In the genomic region with DNA sequence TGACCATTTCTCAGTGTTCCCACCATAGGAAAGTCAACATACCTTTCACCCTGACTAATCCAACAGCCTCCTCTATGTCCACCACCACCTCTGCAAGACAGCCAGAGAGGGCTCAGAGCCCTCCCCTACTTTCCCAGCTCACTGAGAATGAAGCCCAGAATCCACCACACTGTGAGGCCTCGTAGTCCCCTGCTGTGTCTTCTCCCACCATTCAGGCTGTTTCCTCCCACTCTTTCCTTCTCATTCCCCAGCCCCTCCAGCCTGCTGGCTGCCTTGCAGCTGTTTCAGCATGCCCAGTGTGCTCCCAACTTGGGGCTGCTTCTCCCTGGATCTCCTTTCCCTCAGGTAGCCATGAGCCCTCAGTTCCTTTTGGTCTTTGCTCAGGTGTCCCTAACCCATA, we compare ENCODE assay signal across 12 cellular contexts. TPM values are rescaled to one million over a fixed set of nuclear protein-coding genes. Genes with fewer than 3 reads are reported as not detected.
DNase-seq lines count a peak whose midpoint lies in the region; ATAC-seq and TF ChIP-seq lines count a peak whose summit lies in the region.
"Had no signal": no experiment of that assay in that cellular context is flagged by ENCODE, and none has a peak within 500 bp of the region (broad histone marks: within the 10 kb centered on the region; RNA-seq: fewer than 3 reads in every experiment).

No MANE protein-coding gene starts in this region.

- 42 to 68% (median 50%) methylated on average over 1 of the region's 1 CpG for WGBS in heart left ventricle, 4 donors
- 53 to 60% methylated on average over 1 of the region's 1 CpG for WGBS in upper lobe of left lung, 2 donors
- WGBS in tibial nerve, 2 donors, result 22 to 23% methylated on average over 1 of the region's 1 CpG

- TF ChIP-seq EP300 in upper lobe of left lung (IDR thresholded peaks at IDR 0.05) (no peak), tibial nerve (IDR thresholded peaks at IDR 0.05) (no peak)

- H3K27ac ChIP-seq in heart left ventricle (peak overlapping the region in 7 of 12 donors; percentile 5 to 69 (median 57)), upper lobe of left lung (peak overlapping the region in 3 of 4 donors; percentile 65 to 70 (median 67)), tibial nerve (no peak overlapping the region)

- peaks cover 60% of the 10 kb centered on the region for H3K4me1 Mint-ChIP-seq in memory B cell

- peak overlapping the region; percentile 88 for H3K27ac Mint-ChIP-seq in memory B cell

- in situ Hi-C loops in astrocyte of the spinal cord (cut with HindIII; ENCODE audit: low sequenced_read_pairs), result no loop called here

- H3K27me3 Mint-ChIP-seq in memory B cell, result no peaks in the 10 kb centered on the region

- H3K36me3 Mint-ChIP-seq in memory B cell, result peaks cover 16% of the 10 kb centered on the region

- H3K36me3 ChIP-seq in heart left ventricle (peaks cover 0 to 34% (median 18%) of the 10 kb centered on the region in 9 donors), upper lobe of left lung (peaks cover 0 to 20% (median 14%) of the 10 kb centered on the region in 4 donors), tibial nerve (peaks cover 0 to 23% (median 0%) of the 10 kb centered on the region in 3 donors)

- TF ChIP-seq POLR2A in heart left ventricle (IDR thresholded peaks at IDR 0.05) (no peak), upper lobe of left lung (IDR thresholded peaks at IDR 0.05) (no peak), tibial nerve (IDR thresholded peaks at IDR 0.05) (no peak)

- H3K27me3 ChIP-seq in heart left ventricle (no peaks in the 10 kb centered on the region), upper lobe of left lung (no peaks in the 10 kb centered on the region), tibial nerve (no peaks in the 10 kb centered on the region)

- no peak for TF ChIP-seq CTCF in heart left ventricle (IDR thresholded peaks at IDR 0.05)
- no peak for TF ChIP-seq CTCF in astrocyte of the spinal cord (IDR thresholded peaks at IDR 0.05; ENCODE audit: low read depth, low read length)
- no peak for TF ChIP-seq CTCF in upper lobe of left lung (IDR thresholded peaks at IDR 0.05)
- no peak for TF ChIP-seq CTCF in tibial nerve (IDR thresholded peaks at IDR 0.05)

- peaks cover 0 to 41% (median 8%) of the 10 kb centered on the region in 12 donors for H3K4me1 ChIP-seq in heart left ventricle
- H3K4me1 ChIP-seq in upper lobe of left lung, result peaks cover 12 to 49% (median 25%) of the 10 kb centered on the region in 4 donors
- H3K4me1 ChIP-seq in tibial nerve, result peaks cover 0 to 9% (median 0%) of the 10 kb centered on the region in 4 donors

- DNase-seq in heart left ventricle, result no peak
- DNase-seq in left ventricle myocardium superior, result no peak
- DNase-seq in astrocyte of the spinal cord (ENCODE audit: low read depth, low spot score), result peak; percentile 38
- no peak for DNase-seq in memory B cell (ENCODE audit: low spot score in 2 of 2)
- no peak for DNase-seq in upper lobe of left lung
- DNase-seq in tibial nerve (ENCODE audit: low spot score in 2 of 2), result no peak
- DNase-seq in T-helper 9 cell, result no peak
- no peak for DNase-seq in NCI-H2227 treated with DMSO at 0.1 percent for 48 hours (lab: John Stamatoyannopoulos, UW)
- DNase-seq: activated effector memory CD4-positive, alpha-beta T cell treated with anti-CD3 and anti-CD28 coated beads, Interleukin-2, amount 50 U/mL, for 16 hours; nucleus accumbens; T-helper 1 cell had no signal

- ATAC-seq in heart left ventricle (peak in 2 of 4 donors; percentile 5 to 36), left ventricle myocardium superior (no peak), memory B cell (ENCODE audit: low read depth) (no peak), upper lobe of left lung (ENCODE audit: low FRiP score in 2 of 2) (no peak)
- ATAC-seq: HepG2 had no signal

- H3K9me3 Mint-ChIP-seq in memory B cell, result no peaks in the 10 kb centered on the region

- intact Hi-C loops in heart left ventricle (cut with DNase I), result no loop called here
- intact Hi-C loops in left ventricle myocardium superior (cut with micrococcal nuclease), result no loop called here

- H3K4me3 Mint-ChIP-seq in memory B cell, result no peak overlapping the region

- H3K4me3 ChIP-seq in heart left ventricle (no peak overlapping the region), astrocyte of the spinal cord (ENCODE audit: low read depth, low read length) (no peak overlapping the region), upper lobe of left lung (no peak overlapping the region), tibial nerve (no peak overlapping the region)

- H3K9me3 ChIP-seq in heart left ventricle (no peaks in the 10 kb centered on the region), upper lobe of left lung (no peaks in the 10 kb centered on the region), tibial nerve (no peaks in the 10 kb centered on the region)

RNA-seq across cellular contexts. Expression of gene SGSM3, which starts 27.0 kb away (rescaled TPM):
- total RNA-seq in heart left ventricle, result 10 to 100 TPM; 30.3 to 43.7 (median 31.7) TPM
- 10 to 100 TPM; 38.3 to 42.8 TPM for polyA plus RNA-seq in heart left ventricle
- 40.8 TPM for total RNA-seq in left ventricle myocardium superior
- 100 to 1,000 TPM in 2 of 6 donors, 10 to 100 TPM in 4; 51.8 to 199 (median 84.0) TPM for total RNA-seq in upper lobe of left lung
- 100 to 1,000 TPM in 1 of 4 donors, 10 to 100 TPM in 3; 47.2 to 106 (median 69.2) TPM for total RNA-seq in tibial nerve

RNA-seq across cellular contexts. Expression of gene ADSL, which starts 51.1 kb away (rescaled TPM):
- total RNA-seq in heart left ventricle (10 to 100 TPM; 46.9 to 87.8 (median 52.0) TPM), left ventricle myocardium superior (56.6 TPM), upper lobe of left lung (10 to 100 TPM; 17.5 to 80.3 (median 37.9) TPM), tibial nerve (10 to 100 TPM; 36.1 to 71.8 (median 58.1) TPM)
- polyA plus RNA-seq in heart left ventricle, result 100 to 1,000 TPM in 1 of 2 donors, 10 to 100 TPM in 1; 35.5 to 131 TPM

Comparison
In these comparisons a context has a peak if more than half of its experiments do, and no peak if none do; other contexts are left out.
1. H3K27ac ChIP-seq: peak in heart left ventricle (7 of 12) and upper lobe of left lung (3 of 4); none in tibial nerve (0 of 4).